In the genomic region with DNA sequence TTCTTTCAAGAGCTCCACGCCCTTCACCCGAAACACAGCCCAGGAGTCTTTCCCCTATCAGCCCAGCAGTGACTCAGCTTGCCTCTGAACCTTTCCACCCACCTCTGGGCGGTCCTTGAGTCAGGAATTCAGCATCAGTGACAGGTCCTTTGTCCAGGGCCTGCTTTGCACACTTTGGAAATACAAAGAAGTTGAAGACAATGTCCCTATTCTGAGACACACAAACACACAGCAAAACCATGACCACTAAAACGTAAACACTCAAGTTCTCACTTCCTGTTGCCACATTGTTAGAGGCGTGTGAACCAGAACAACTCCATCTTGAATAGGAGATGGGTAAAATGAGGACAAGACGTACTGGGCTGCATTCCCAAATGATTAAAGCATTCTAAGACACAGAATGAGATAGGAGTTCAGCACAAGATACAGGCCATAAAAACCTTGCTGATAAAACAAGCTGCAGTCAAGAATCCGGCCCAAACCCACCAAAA, we compare ENCODE assay signal across 10 cellular contexts. TPM values are rescaled to one million over a fixed set of nuclear protein-coding genes. Genes with fewer than 3 reads are reported as not detected.
DNase-seq lines count a peak whose midpoint lies in the region; ATAC-seq and TF ChIP-seq lines count a peak whose summit lies in the region.
"Had no signal": no experiment of that assay in that cellular context is flagged by ENCODE, and none has a peak within 500 bp of the region (broad histone marks: within the 10 kb centered on the region; RNA-seq: fewer than 3 reads in every experiment).

No MANE protein-coding gene starts in this region.

- H3K4me3 Mint-ChIP-seq in endothelial cell (ENCODE audit: unreplicated experiment) = no peak overlapping the region

- H3K4me1 Mint-ChIP-seq in endothelial cell (ENCODE audit: unreplicated experiment) = peaks cover 17% of the 10 kb centered on the region

- peak overlapping the region; percentile 20 for H3K27ac Mint-ChIP-seq in endothelial cell (ENCODE audit: unreplicated experiment)

- no peaks in the 10 kb centered on the region for H3K27me3 ChIP-seq in NT2/D1 (ENCODE audit: insufficient read depth, insufficient read length)

- ATAC-seq in omental fat pad (ENCODE audit: low FRiP score) = peak; percentile 51
- ATAC-seq in Right ventricle myocardium inferior = no peak

- H3K9ac ChIP-seq in NT2/D1 (ENCODE audit: insufficient read length, low read depth) = no peak overlapping the region

- no peaks in the 10 kb centered on the region for H3K9me3 ChIP-seq in NT2/D1 (ENCODE audit: insufficient read depth, low read length)

- DNase-seq in ELR (ENCODE audit: low read depth) (peak; percentile 50), NT2/D1 (ENCODE audit: low read depth, low spot score) (peak; percentile 55), endothelial cell (ENCODE audit: low spot score) (no peak), omental fat pad (ENCODE audit: low spot score) (no peak), GF-D8 (lab: John Stamatoyannopoulos, UW) (no peak), Right ventricle myocardium inferior (ENCODE audit: missing footprints) (no peak), COR-L47 (lab: John Stamatoyannopoulos, UW) (no peak)
- DNase-seq: GDM1 had no signal

- no peaks in the 10 kb centered on the region for H3K36me3 Mint-ChIP-seq in endothelial cell (ENCODE audit: low read depth, unreplicated experiment)

- H3K27me3 Mint-ChIP-seq in endothelial cell (ENCODE audit: unreplicated experiment) = peaks cover 2% of the 10 kb centered on the region

- intact Hi-C loops in Right ventricle myocardium inferior (cut with DNase I) = no loop called here

- H3K4me1 ChIP-seq in NT2/D1 (ENCODE audit: insufficient read depth, insufficient read length) = peaks cover 2% of the 10 kb centered on the region

- H3K36me3 ChIP-seq in NT2/D1 (ENCODE audit: insufficient read depth, insufficient read length, low read length) = no peaks in the 10 kb centered on the region

- TF ChIP-seq CTCF in endothelial cell (IDR thresholded peaks at IDR 0.05; ENCODE audit: unreplicated experiment) = no peak
- no peak for TF ChIP-seq CTCF in omental fat pad (IDR thresholded peaks at IDR 0.05)

- no peaks in the 10 kb centered on the region for H3K9me3 Mint-ChIP-seq in endothelial cell (ENCODE audit: unreplicated experiment)

- H3K4me3 ChIP-seq in NT2/D1 (ENCODE audit: insufficient read length, low read depth) = no peak overlapping the region

RNA-seq across cellular contexts. Expression of a gene that starts 49.3 kb away (rescaled TPM):
- total RNA-seq in endothelial cell (ENCODE audit: unreplicated experiment) (0.64 TPM), omental fat pad (not detected), Right ventricle myocardium inferior (not detected)
- total RNA-seq: cardiac septum, myocyte had no signal

Comparison
In these comparisons a context has a peak if more than half of its experiments do, and no peak if none do; other contexts are left out.
1. DNase-seq: peak in ELR (single experiment) and NT2/D1 (single experiment); none in endothelial cell (single experiment), omental fat pad (single experiment), GF-D8 (single experiment), Right ventricle myocardium inferior (single experiment) and COR-L47 (single experiment).